ENCODE assay signal across 8 cellular contexts in genomic region chr3:156605686-156606605, GRCh38. TPM values are rescaled to one million over a fixed set of nuclear protein-coding genes. Genes with fewer than 3 reads are reported as not detected.
DNase-seq lines count a peak whose midpoint lies in the region; ATAC-seq and TF ChIP-seq lines count a peak whose summit lies in the region.

No MANE protein-coding gene starts in this region.

- H3K4me3 ChIP-seq in AG09309 (ENCODE audit: control insufficient read depth, low read depth, low read length) (peak overlapping the region; percentile 39), stomach smooth muscle (ENCODE audit: low read length in 2 of 2) (peak overlapping the region; percentile 10 to 74)

- peak overlapping the region; percentile 43 to 60 for H3K9ac ChIP-seq in stomach smooth muscle (ENCODE audit: low read length in 2 of 2)

- peak overlapping the region; percentile 50 for H3K27ac ChIP-seq in stomach smooth muscle (ENCODE audit: low read length)

- no peaks in the 10 kb centered on the region for H3K4me1 ChIP-seq in stomach smooth muscle (ENCODE audit: control insufficient read depth, insufficient read depth, low read length)

- DNase-seq in AG09309 (ENCODE audit: low read depth) (peak; percentile 39), NCI-H748 treated with DMSO at 0.1 percent for 48 hours (lab: John Stamatoyannopoulos, UW) (peak; percentile 26), dedifferentiated amniotic fluid mesenchymal stem cell (ENCODE audit: extremely low spot score) (peak; percentile 82), left lobe of liver (ENCODE audit: low spot score) (peak; percentile 56), DMS153 treated with DMSO at 0.1 percent for 48 hours (lab: John Stamatoyannopoulos, UW; ENCODE audit: unreplicated experiment) (no peak), 8988T (no peak)

- H3K36me3 ChIP-seq in stomach smooth muscle (ENCODE audit: control insufficient read depth in 2 of 2, insufficient read depth in 2 of 2, low read length in 2 of 2) = no peaks in the 10 kb centered on the region

- TF ChIP-seq CTCF in AG09309 (IDR thresholded peaks at IDR 0.05; ENCODE audit: control insufficient read depth, insufficient read depth, low read depth, low read length, missing control alignments) = no peak

- H3K27me3 ChIP-seq in stomach smooth muscle (ENCODE audit: control insufficient read depth in 1 of 2, insufficient read depth in 2 of 2, low read length in 2 of 2) = no peaks in the 10 kb centered on the region

- peak; percentile 40 for ATAC-seq in GM21528 (IDR thresholded peaks at IDR 0.05; ENCODE audit: low FRiP score, unreplicated experiment)
- peak; percentile 89 for ATAC-seq in left lobe of liver

- H3K9me3 ChIP-seq in stomach smooth muscle (ENCODE audit: control insufficient read depth in 2 of 2, low read length in 2 of 2) = no peaks in the 10 kb centered on the region

RNA-seq across cellular contexts. Expression of gene SSR3, which starts 51.0 kb away (rescaled TPM):
- total RNA-seq in left lobe of liver = 116 TPM

Comparison
In these comparisons a context has a peak if more than half of its experiments do, and no peak if none do; other contexts are left out.
1. DNase-seq: peak in AG09309 (single experiment), NCI-H748 treated with DMSO at 0.1 percent for 48 hours (single experiment), dedifferentiated amniotic fluid mesenchymal stem cell (single experiment) and left lobe of liver (single experiment); none in DMS153 treated with DMSO at 0.1 percent for 48 hours (single experiment) and 8988T (single experiment).